In genomic region chr15:39281094-39281493, GRCh38 we compare ENCODE assay signal across 14 cellular contexts.
"Had no signal": no experiment of that assay in that cellular context is flagged by ENCODE, and none has a peak within 500 bp of the region (broad histone marks: within the 10 kb centered on the region; RNA-seq: fewer than 3 reads in every experiment).

No MANE protein-coding gene starts in this region.

- DNase-seq: activated CD4-positive, alpha-beta memory T cell treated with anti-CD3 and anti-CD28 coated beads for 36 hours; activated CD4-positive, alpha-beta T cell treated with anti-CD3 and anti-CD28 coated beads for 36 hours; activated CD8-positive, alpha-beta memory T cell treated with anti-CD3 and anti-CD28 coated beads, Interleukin-2, amount 10 ng/mL, durations not matched to agents 7 days and 5 days; activated naive CD4-positive, alpha-beta T cell treated with anti-CD3 and anti-CD28 coated beads for 36 hours; activated T-cell treated with anti-CD3 and anti-CD28 coated beads, Interleukin-2, amount 50 U/mL, for 1 hour; body of pancreas; effector memory CD8-positive, alpha-beta T cell; mucosa of descending colon; naive thymus-derived CD4-positive, alpha-beta T cell; pancreas; T1000; tibial artery had no signal

- H3K27me3 ChIP-seq: body of pancreas, gastroesophageal sphincter, pancreas, tibial artery had no signal

- H3K4me3 ChIP-seq: body of pancreas, gastroesophageal sphincter, mucosa of descending colon, pancreas, tibial artery had no signal

- H3K36me3 ChIP-seq: gastroesophageal sphincter, pancreas, tibial artery had no signal

- H3K9me3 ChIP-seq: gastroesophageal sphincter, mucosa of descending colon, pancreas, tibial artery had no signal

- H3K27ac ChIP-seq: body of pancreas, epithelial cell of prostate, gastroesophageal sphincter, pancreas, tibial artery had no signal
